In genomic region chr5:138502121-138502520, GRCh38 we compare ENCODE assay signal across 1 cellular context.
TF ChIP-seq lines count a peak whose summit lies in the region.

No MANE protein-coding gene starts in this region.

TF ChIP-seq in WTC11, 78 proteins besides CTCF, POLR2A, EP300 and RAD21 (continued from another document):
- no peak for TF ChIP-seq CREB1 (CRISPR knock-in tag; IDR thresholded peaks at IDR 0.05)
TF ChIP-seq in WTC11: peak in this region for 0.
